25 cellular contexts compared by ENCODE assay signal in genomic region chr13:61898207-61898606, GRCh38.
"Had no signal": no experiment of that assay in that cellular context is flagged by ENCODE, and none has a peak within 500 bp of the region (broad histone marks: within the 10 kb centered on the region; RNA-seq: fewer than 3 reads in every experiment).

No MANE protein-coding gene starts in this region.

- FAIRE-seq: endothelial cell of umbilical vein had no signal

- H3K4me2 ChIP-seq: hepatocyte had no signal

- H3K9me3 ChIP-seq: esophagus muscularis mucosa, esophagus squamous epithelium, gastrocnemius medialis, gastroesophageal sphincter, heart right ventricle had no signal

- H2AFZ ChIP-seq: hepatocyte had no signal

- H3K79me2 ChIP-seq: hepatocyte had no signal

- H3K27me3 ChIP-seq: colonic mucosa, esophagus muscularis mucosa, esophagus squamous epithelium, foreskin keratinocyte, gastrocnemius medialis, gastroesophageal sphincter, heart left ventricle, heart right ventricle, hepatocyte had no signal

- H3K4me3 ChIP-seq: colonic mucosa, coronary artery, dorsolateral prefrontal cortex, esophagus muscularis mucosa, esophagus squamous epithelium, gastrocnemius medialis, gastroesophageal sphincter, heart left ventricle, heart right ventricle, hepatocyte had no signal

- H3K4me1 ChIP-seq: colonic mucosa, esophagus muscularis mucosa, esophagus squamous epithelium, foreskin keratinocyte, gastrocnemius medialis, gastroesophageal sphincter, heart left ventricle, heart right ventricle had no signal

- H3K36me3 ChIP-seq: colonic mucosa, esophagus muscularis mucosa, esophagus squamous epithelium, gastrocnemius medialis, gastroesophageal sphincter, heart left ventricle, heart right ventricle had no signal

- ATAC-seq: effector memory CD8-positive, alpha-beta T cell; esophagus mucosa; foreskin keratinocyte; gastrocnemius medialis; gastroesophageal sphincter; heart left ventricle; heart right ventricle had no signal

- H3K27ac ChIP-seq: colonic mucosa, coronary artery, dorsolateral prefrontal cortex, epithelial cell of prostate, esophagus muscularis mucosa, esophagus squamous epithelium, foreskin keratinocyte, gastrocnemius medialis, gastroesophageal sphincter, heart left ventricle, heart right ventricle, hepatocyte had no signal

- DNase-seq: colonic mucosa; cortex of kidney; dermis blood vessel endothelial cell; dorsolateral prefrontal cortex; effector CD4-positive, alpha-beta T cell; effector CD8-positive, alpha-beta T cell; effector memory CD4-positive, alpha-beta T cell; effector memory CD8-positive, alpha-beta T cell; endodermal cell; erythroblast; esophagus squamous epithelium; foreskin fibroblast; foreskin keratinocyte; gastrocnemius medialis; glutamatergic neuron; head of caudate nucleus; heart left ventricle; heart right ventricle had no signal
